Comparison of ENCODE assay signal across 25 cellular contexts in genomic region chr19:34601071-34601470, GRCh38.
"Had no signal": no experiment of that assay in that cellular context is flagged by ENCODE, and none has a peak within 500 bp of the region (broad histone marks: within the 10 kb centered on the region; RNA-seq: fewer than 3 reads in every experiment).

No MANE protein-coding gene starts in this region.

- DNase-seq: stimulated activated CD4-positive, alpha-beta T cell treated with anti-CD3 and anti-CD28 coated beads, Interleukin-2, amount 100 ng/mL, for 48 hours; stimulated activated CD4-positive, alpha-beta T cell treated with anti-CD3 and anti-CD28 coated beads, Interleukin-4, amount 100 ng/mL, for 1 hour; stimulated activated CD4-positive, alpha-beta T cell treated with anti-CD3 and anti-CD28 coated beads, Interleukin-4, amount 100 ng/mL, for 24 hours; stimulated activated CD4-positive, alpha-beta T cell treated with anti-CD3 and anti-CD28 coated beads, Interleukin-4, amount 100 ng/mL, for 4 hours; stimulated activated CD8-positive, alpha-beta memory T cell treated with anti-CD3 and anti-CD28 coated beads, Interleukin-4, amount 100 ng/mL, for 48 hours; stimulated activated naive B cell treated with anti-CD40 and anti-IgM and Interleukin-4, amounts not matched to agents 10 μg/mL and 1 μg/mL and 100 μg/mL, for 72 hours; stimulated activated naive CD4-positive, alpha-beta T cell; stimulated activated naive CD4-positive, alpha-beta T cell treated with Interleukin-2 at 50 U/mL for 16 hours; stimulated activated naive CD8-positive, alpha-beta T cell treated with anti-CD3 and anti-CD28 coated beads, Interleukin-15, amount 100 ng/mL, for 72 hours; stimulated activated naive CD8-positive, alpha-beta T cell treated with anti-CD3 and anti-CD28 coated beads, Interleukin-15, Interleukin-2, amounts not matched to agents 100 U/mL and 50 U/mL, for 24 hours; stomach; substantia nigra; testis; thyroid gland; tibial artery; transverse colon; trophoblast cell; upper lobe of left lung; upper lobe of right lung; uterus had no signal

- H3K4me1 ChIP-seq: suprapubic skin, testis, tibial artery, tibial nerve, transverse colon, upper lobe of left lung, upper lobe of right lung, uterus, vagina had no signal

- H3K36me3 ChIP-seq: stomach, suprapubic skin, thoracic aorta, thyroid gland, tibial artery, transverse colon, upper lobe of left lung, upper lobe of right lung, uterus, vagina had no signal

- H3K4me3 ChIP-seq: stomach, suprapubic skin, testis, thoracic aorta, thyroid gland, tibial artery, tibial nerve, transverse colon, upper lobe of left lung, upper lobe of right lung, uterus, vagina had no signal

- H3K9me3 ChIP-seq: testis, thyroid gland, upper lobe of right lung, vagina had no signal

- H3K27me3 ChIP-seq: stomach, suprapubic skin, testis, thyroid gland, tibial artery, tibial nerve, transverse colon, upper lobe of left lung, upper lobe of right lung, uterus, vagina had no signal

- ATAC-seq: stimulated activated memory B cell treated with anti-CD40 and anti-IgM and Interleukin-4, amounts not matched to agents 10 μg/mL and 1 μg/mL and 100 μg/mL, for 72 hours; stimulated activated naive B cell treated with anti-CD40 and anti-IgM and Interleukin-4, amounts not matched to agents 10 μg/mL and 1 μg/mL and 100 μg/mL, for 72 hours; stimulated activated naive CD8-positive, alpha-beta T cell treated with anti-CD3 and anti-CD28 coated beads, Interleukin-15, amount 100 ng/mL, for 72 hours; stimulated activated naive CD8-positive, alpha-beta T cell treated with anti-CD3 and anti-CD28 coated beads, Interleukin-15, Interleukin-2, amounts not matched to agents 100 U/mL and 50 U/mL, for 24 hours; upper lobe of right lung had no signal

- H3K27ac ChIP-seq: stomach, suprapubic skin, testis, thoracic aorta, thyroid gland, tibial artery, tibial nerve, transverse colon, upper lobe of left lung, upper lobe of right lung, uterus, vagina had no signal
